20 cellular contexts compared by ENCODE assay signal in genomic region chr22:43253839-43254238, GRCh38.
"Had no signal": no experiment of that assay in that cellular context is flagged by ENCODE, and none has a peak within 500 bp of the region (broad histone marks: within the 10 kb centered on the region; RNA-seq: fewer than 3 reads in every experiment).

No MANE protein-coding gene starts in this region.

- H3K4me1 ChIP-seq: sigmoid colon, transverse colon had no signal

- FAIRE-seq: islet of Langerhans had no signal

- H2AFZ ChIP-seq: hepatocyte had no signal

- H3K79me2 ChIP-seq: hepatocyte had no signal

- H3K36me3 ChIP-seq: left ventricle myocardium inferior, sigmoid colon, stomach, thoracic aorta, transverse colon had no signal

- H3K27ac ChIP-seq: coronary artery, dorsolateral prefrontal cortex, hepatocyte, left ventricle myocardium inferior, sigmoid colon, skin epidermis, stomach, thoracic aorta, transverse colon had no signal

- DNase-seq: dorsolateral prefrontal cortex; effector CD8-positive, alpha-beta T cell; foreskin melanocyte; head of caudate nucleus; left ventricle myocardium inferior; naive thymus-derived CD4-positive, alpha-beta T cell; posterior cingulate gyrus; sigmoid colon; stimulated activated CD4-positive, alpha-beta T cell treated with anti-CD3 and anti-CD28 coated beads, Interleukin-2, amount 100 ng/mL, for 24 hours; stimulated activated CD4-positive, alpha-beta T cell treated with anti-CD3 and anti-CD28 coated beads, Interleukin-4, amount 100 ng/mL, for 4 hours; stimulated activated naive CD4-positive, alpha-beta T cell; stomach; substantia nigra; transverse colon had no signal

- H3K9me3 ChIP-seq: left ventricle myocardium inferior, sigmoid colon, stomach, thoracic aorta, transverse colon had no signal

- H3K27me3 ChIP-seq: dorsolateral prefrontal cortex, hepatocyte, stomach, transverse colon had no signal

- ATAC-seq: naive thymus-derived CD4-positive, alpha-beta T cell had no signal

- H3K4me3 ChIP-seq: coronary artery, dorsolateral prefrontal cortex, hepatocyte, left ventricle myocardium inferior, lung, sigmoid colon, skin epidermis, stomach, thoracic aorta, transverse colon had no signal

- H3K4me2 ChIP-seq: hepatocyte had no signal
